Comparison of ENCODE assay signal across 20 cellular contexts in the genomic region with DNA sequence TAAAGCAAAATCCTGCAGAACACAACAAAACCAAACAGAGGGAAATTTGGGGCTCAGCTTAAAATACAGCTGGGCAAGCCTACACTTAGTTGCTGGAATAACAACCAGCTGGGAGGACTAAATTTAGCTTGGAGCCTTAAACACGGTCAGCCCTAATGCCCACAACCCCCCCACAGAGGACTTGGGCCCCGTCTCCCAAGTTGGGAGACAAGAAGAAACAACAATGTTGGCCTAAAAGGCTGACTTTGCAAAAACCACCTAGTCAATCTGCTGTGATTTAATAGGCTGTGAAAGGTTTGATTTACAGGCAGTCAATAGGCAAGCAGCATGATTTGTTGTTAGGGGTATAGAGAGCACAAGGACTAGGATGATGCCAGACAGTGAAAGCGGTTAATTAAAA. TPM values are rescaled to one million over a fixed set of nuclear protein-coding genes. Genes with fewer than 3 reads are reported as not detected.
A peak's percentile ranks its signal among the peaks of the same experiment; 100 is the strongest.
DNase-seq lines count a peak whose midpoint lies in the region; ATAC-seq, FAIRE-seq and TF ChIP-seq lines count a peak whose summit lies in the region.
"Had no signal": no experiment of that assay in that cellular context is flagged by ENCODE, and none has a peak within 500 bp of the region (broad histone marks: within the 10 kb centered on the region; RNA-seq: fewer than 3 reads in every experiment).

No MANE protein-coding gene starts in this region.

- POLR2A ChIA-PET in HepG2 (lab: Yijun Ruan, JAX): no interaction called here

- CTCF ChIA-PET in HepG2 (lab: Yijun Ruan, JAX; ENCODE audit: low intra/inter-chr PET ratio, low total read pairs): no interaction called here

- H3K9me3 ChIP-seq in HepG2 (ENCODE audit: low read length): no peaks in the 10 kb centered on the region
- no peaks in the 10 kb centered on the region for H3K9me3 ChIP-seq in right lobe of liver
- H3K9me3 ChIP-seq: BLaER1, Peyer's patch had no signal

- TF ChIP-seq EP300 in HepG2 (IDR thresholded peaks at IDR 0.05; ENCODE audit: low read depth in 2 of 2, low read length in 2 of 2) (no peak), HepG2 (CRISPR knock-in tag; IDR thresholded peaks at IDR 0.05; ENCODE audit: borderline replicate concordance) (no peak)

- H3K79me2 ChIP-seq in HepG2 (ENCODE audit: insufficient read depth, low read length): no peaks in the 10 kb centered on the region

- H3K36me3 ChIP-seq in HepG2 (replicated peaks in 1 of 2; ENCODE audit: control insufficient read depth in 1 of 2, insufficient read depth in 2 of 2, low read length in 2 of 2): no peaks in the 10 kb centered on the region
- H3K36me3 ChIP-seq in right lobe of liver: no peaks in the 10 kb centered on the region
- H3K36me3 ChIP-seq: BLaER1, Peyer's patch had no signal

- intact Hi-C loops in HepG2 (cut with micrococcal nuclease; ENCODE audit: unreplicated experiment) (no loop called here), right lobe of liver (cut with DNase I) (no loop called here), dorsolateral prefrontal cortex (cut with DNase I) (no loop called here), sciatic nerve (cut with DNase I) (no loop called here)

- DNase-seq in HepG2 (ENCODE audit: low spot score) (no peak), right lobe of liver (no peak), dorsolateral prefrontal cortex (no peak), sciatic nerve (ENCODE audit: low spot score) (no peak), cerebellum (ENCODE audit: low spot score) (no peak), epidermal melanocyte (ENCODE audit: insufficient read length, low spot score) (no peak)
- DNase-seq: CD4-positive, alpha-beta T cell; COR-L47; DMS79; H9; Kasumi-1; NCI-H1694; NCI-H2081; NCI-H2171; NCI-H345; NCI-H524; NCI-H82; Peyer's patch had no signal

- H2AFZ ChIP-seq in HepG2 (ENCODE audit: low read length): no peak overlapping the region

- H3K4me1 ChIP-seq in HepG2 (ENCODE audit: insufficient read depth, low read length) (peaks cover 12% of the 10 kb centered on the region), right lobe of liver (no peaks in the 10 kb centered on the region)
- H3K4me1 ChIP-seq: BLaER1 had no signal

- TF ChIP-seq POLR2A in HepG2 (IDR thresholded peaks at IDR 0.05; ENCODE audit: insufficient read depth in 1 of 2, low read depth in 2 of 2, low read length in 2 of 2): no peak
- TF ChIP-seq POLR2A in right lobe of liver (IDR thresholded peaks at IDR 0.05): no peak

- no peak overlapping the region for H3K27ac ChIP-seq in HepG2 (ENCODE audit: extremely low read length, insufficient read depth, low read length)
- H3K27ac ChIP-seq in right lobe of liver: no peak overlapping the region
- H3K27ac ChIP-seq in dorsolateral prefrontal cortex: peak overlapping the region in 36 of 59 donors; percentile 1 to 71 (median 31)
- H3K27ac ChIP-seq: BLaER1, Peyer's patch had no signal

- H3K4me3 ChIP-seq in HepG2 (replicated peaks in 1 of 3; ENCODE audit: insufficient read depth in 1 of 3, low read depth in 2 of 3, low read length in 3 of 3): no peak overlapping the region
- H3K4me3 ChIP-seq in right lobe of liver: no peak overlapping the region
- no peak overlapping the region for H3K4me3 ChIP-seq in dorsolateral prefrontal cortex
- H3K4me3 ChIP-seq: BLaER1, Peyer's patch had no signal

- no TSS peak for BruUV-seq in HepG2 (replicated peaks; lab: Mats Ljungman, UMichigan)

- ATAC-seq in HepG2 (no peak), right lobe of liver (no peak), sciatic nerve (peak; percentile 42), GM18498 (IDR thresholded peaks at IDR 0.05; ENCODE audit: unreplicated experiment) (no peak)

- FAIRE-seq in HepG2 (lab: Jason Lieb, UNC): no peak

- no peak overlapping the region for H3K4me2 ChIP-seq in HepG2 (ENCODE audit: low read depth, low read length)
- H3K4me2 ChIP-seq: BLaER1 had no signal

- no peak for TF ChIP-seq RAD21 in HepG2 (CRISPR knock-in tag; IDR thresholded peaks at IDR 0.05)

- TF ChIP-seq CTCF in HepG2 (CRISPR knock-in tag; IDR thresholded peaks at IDR 0.05): no peak
- TF ChIP-seq CTCF in right lobe of liver (IDR thresholded peaks at IDR 0.05): no peak
- TF ChIP-seq CTCF in dorsolateral prefrontal cortex (IDR thresholded peaks at IDR 0.05 in 54 of 56, conservative IDR thresholded peaks at IDR 0.05 in 2 of 56; ENCODE audit: low read depth in 1 of 56, partially characterized antibody in 56 of 56): no peak

- 11% methylated on average over 3 of the region's 3 CpGs for WGBS in HepG2 (ENCODE audit: low lambda C conversion rate)
- WGBS in right lobe of liver (ENCODE audit: insufficient coverage, low coverage, low lambda C conversion rate, missing lambda C conversion rate): 80% methylated on average over 3 of the region's 3 CpGs

- in situ Hi-C loops in HepG2 (cut with HindIII; ENCODE audit: extremely low pct_ligation_motif_present, low pct_unique_long_range_greater_than_20kb): no loop called here

- H3K27me3 ChIP-seq in HepG2 (ENCODE audit: control insufficient read depth in 1 of 2, insufficient read depth in 2 of 2, low read length in 2 of 2) (peaks cover 0 to 17% of the 10 kb centered on the region in 2 experiments; a peak in 2 of 5 replicates), right lobe of liver (no peaks in the 10 kb centered on the region), dorsolateral prefrontal cortex (no peaks in the 10 kb centered on the region)
- H3K27me3 ChIP-seq: BLaER1, Peyer's patch had no signal

- H4K20me1 ChIP-seq in HepG2 (ENCODE audit: insufficient read depth, low read length): no peaks in the 10 kb centered on the region
- H4K20me1 ChIP-seq: BLaER1 had no signal

- no peak overlapping the region for H3K9ac ChIP-seq in HepG2 (ENCODE audit: insufficient read depth, low read depth, low read length)
- H3K9ac ChIP-seq: BLaER1 had no signal

TF ChIP-seq in HepG2, 621 proteins besides CTCF, POLR2A, EP300 and RAD21:
- TF ChIP-seq AHR (CRISPR knock-in tag; IDR thresholded peaks at IDR 0.05) (no peak), RBFOX2 (IDR thresholded peaks at IDR 0.05; ENCODE audit: low read depth, low read length) (no peak), MAFK (conservative IDR thresholded peaks at IDR 0.05 in 1 of 2, IDR thresholded peaks at IDR 0.05 in 1 of 2; ENCODE audit: low read length in 2 of 2) (peak; percentile 94 to 96), MAFF (IDR thresholded peaks at IDR 0.05; ENCODE audit: low read depth, low read length) (peak; percentile 93), SP4 (CRISPR knock-in tag; IDR thresholded peaks at IDR 0.05) (no peak)

RNA-seq across cellular contexts. Expression of a gene that starts 40.3 kb away (rescaled TPM):
- total RNA-seq in HepG2 (2016; rRNA removed; fragmentation: Illumina TruSeq; extraction: Trizol) (3.2 and 4.4 TPM in 2 replicates), right lobe of liver (1 to 10 TPM in 3 of 6 experiments, under 1 TPM in 3; 0.86 to 1.9 (median 1.0) TPM), dorsolateral prefrontal cortex (10 to 100 TPM; 21.4 to 65.7 (median 42.0) TPM), sciatic nerve (17.2 TPM), cerebellum (22.7 TPM)
- total RNA-seq in HepG2 (2016; cell fraction: cytosol; rRNA removed; fragmentation: Illumina TruSeq; extraction: Trizol; ENCODE audit: low read depth): 2.7 and 3.0 TPM in 2 replicates
- total RNA-seq in HepG2 (2016; cell fraction: insoluble cytoplasmic fraction; rRNA removed; fragmentation: Illumina TruSeq; extraction: Trizol): 3.0 and 3.8 TPM in 2 replicates
- 3.9 and 4.8 TPM in 2 replicates for total RNA-seq in HepG2 (2016; cell fraction: membrane; rRNA removed; fragmentation: Illumina TruSeq; extraction: Trizol)
- 3.3 and 4.0 TPM in 2 replicates for total RNA-seq in HepG2 (2016; cell fraction: nucleus; rRNA removed; fragmentation: Illumina TruSeq; extraction: Trizol)
- polyA plus RNA-seq in HepG2 (2011; rRNA removed): 1.4 and 2.2 TPM in 2 replicates
- 1.1 and 2.0 TPM in 2 replicates for polyA plus RNA-seq in HepG2 (2011; cell fraction: cytosol; rRNA removed)
- 0.93 and 2.3 TPM in 2 replicates for polyA plus RNA-seq in HepG2 (2011; cell fraction: nucleus; rRNA removed)
- 1.1 and 1.8 TPM in 2 replicates for polyA plus RNA-seq in HepG2 (2012)
- polyA plus RNA-seq in HepG2 (2016; cell fraction: cytosol; fragmentation: Illumina TruSeq; extraction: Trizol; ENCODE audit: low read depth): 4.8 and 5.1 TPM in 2 replicates
- polyA plus RNA-seq in HepG2 (2016; cell fraction: insoluble cytoplasmic fraction; fragmentation: Illumina TruSeq; extraction: Trizol; ENCODE audit: low read depth): 2.6 and 3.1 TPM in 2 replicates
- polyA plus RNA-seq in HepG2 (2016; cell fraction: membrane; fragmentation: Illumina TruSeq; extraction: Trizol; ENCODE audit: low read depth): 3.6 and 4.0 TPM in 2 replicates
- 4.9 and 5.6 TPM in 2 replicates for polyA plus RNA-seq in HepG2 (2016; cell fraction: nucleus; fragmentation: Illumina TruSeq; extraction: Trizol; ENCODE audit: insufficient read depth, low read depth)
- 2.0 and 2.2 TPM in 2 replicates for polyA minus RNA-seq in HepG2 (2011; rRNA and poly(A)+ RNA removed; ENCODE audit: low replicate concordance)
- 1.8 and 2.2 TPM in 2 replicates for polyA minus RNA-seq in HepG2 (2011; cell fraction: cytosol; rRNA and poly(A)+ RNA removed)
- 3.2 and 4.6 TPM in 2 replicates for polyA minus RNA-seq in HepG2 (2011; cell fraction: nucleus; rRNA and poly(A)+ RNA removed)

Comparison
In these comparisons a context has a peak if more than half of its experiments do, and no peak if none do; other contexts are left out.
1. H3K27ac ChIP-seq: peak in dorsolateral prefrontal cortex (36 of 59); none in HepG2 (single experiment) and right lobe of liver (0 of 3).